Comparison of ENCODE assay signal across 23 cellular contexts in genomic region chr1:247614625-247615024, GRCh38. TPM values are rescaled to one million over a fixed set of nuclear protein-coding genes. Genes with fewer than 3 reads are reported as not detected.
"Had no signal": no experiment of that assay in that cellular context is flagged by ENCODE, and none has a peak within 500 bp of the region (broad histone marks: within the 10 kb centered on the region; RNA-seq: fewer than 3 reads in every experiment).

No MANE protein-coding gene starts in this region.

- H3K9me3 ChIP-seq: MG63, SJCRH30 had no signal

- ATAC-seq: HepG2, SK-N-SH treated with all-trans-retinoic acid at 6 μM for 48 hours had no signal

- DNase-seq: IMR-90, Karpas-422, KG1, MG63, NCI-H1092, NCI-H1105 treated with DMSO at 0.1 percent for 48 hours, NCI-H1417 treated with DMSO at 0.1 percent for 48 hours, NCI-H146, NCI-H1694 treated with DMSO at 0.1 percent for 48 hours, NCI-H1930, NCI-H2081, NCI-H2107, NCI-H2227 treated with DMSO at 0.1 percent for 48 hours, NCI-H510A, NCI-H524 treated with DMSO at 0.1 percent for 48 hours, NCI-H69, NCI-H774, RPMI8226, SHP77, SJCRH30 had no signal

- H3K4me1 ChIP-seq: SJCRH30 had no signal

- H3K27me3 ChIP-seq: MG63, SJCRH30 had no signal

- H3K27ac ChIP-seq: SJCRH30 had no signal

RNA-seq across cellular contexts. Expression of gene OR2G3, which starts 9.2 kb away (rescaled TPM):
- total RNA-seq: HepG2, HT-29, IMR-90, SJCRH30 had no signal

RNA-seq across cellular contexts. Expression of gene OR2G2, which starts 26.5 kb away (rescaled TPM):
- total RNA-seq: HepG2, HT-29, IMR-90, SJCRH30 had no signal
